In the genomic region with DNA sequence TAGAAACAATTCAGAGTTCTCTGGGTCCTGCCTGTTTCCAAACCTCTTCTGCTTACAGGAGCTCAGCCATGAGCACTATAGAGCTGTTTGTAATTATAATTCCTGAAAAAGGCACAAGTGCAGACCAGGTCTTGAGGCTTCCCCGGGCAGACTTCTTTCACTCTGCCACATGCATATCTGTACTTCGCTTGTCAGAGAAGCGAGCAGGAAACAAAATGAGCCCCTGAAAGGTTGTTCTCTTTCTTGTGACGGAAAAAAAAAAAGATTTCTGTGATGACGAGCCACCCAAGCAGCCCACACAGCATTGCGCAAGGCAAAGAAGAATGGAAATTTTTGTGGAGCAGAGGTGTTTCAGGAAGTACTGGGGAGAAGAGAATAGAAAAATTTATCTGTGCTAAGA, we compare ENCODE assay signal across 23 cellular contexts. TPM values are rescaled to one million over a fixed set of nuclear protein-coding genes. Genes with fewer than 3 reads are reported as not detected.
DNase-seq lines count a peak whose midpoint lies in the region; ATAC-seq, FAIRE-seq and TF ChIP-seq lines count a peak whose summit lies in the region.
"Had no signal": no experiment of that assay in that cellular context is flagged by ENCODE, and none has a peak within 500 bp of the region (broad histone marks: within the 10 kb centered on the region; RNA-seq: fewer than 3 reads in every experiment).

No MANE protein-coding gene starts in this region.

- H3K36me3 ChIP-seq in cardiac muscle cell (no peaks in the 10 kb centered on the region), left ventricle myocardium inferior (no peaks in the 10 kb centered on the region), hepatocyte (replicated peaks; ENCODE audit: insufficient read depth, low read depth) (no peaks in the 10 kb centered on the region)
- H3K36me3 ChIP-seq in CD8-positive, alpha-beta T cell (ENCODE audit: insufficient read depth, low read length) = no peaks in the 10 kb centered on the region
- H3K36me3 ChIP-seq: gastroesophageal sphincter, SJSA1 had no signal

- WGBS in hepatocyte (ENCODE audit: low lambda C conversion rate, missing lambda C conversion rate) = 48% methylated on average over 6 of the region's 6 CpGs

- H4K20me1 ChIP-seq in hepatocyte (ENCODE audit: insufficient read depth, poor library complexity, severe bottlenecking) = no peaks in the 10 kb centered on the region

- peak overlapping the region; percentile 47 for H3K4me2 ChIP-seq in hepatocyte

- no peaks in the 10 kb centered on the region for H3K9me2 ChIP-seq in hepatocyte (replicated peaks; ENCODE audit: insufficient read depth)

- H3K27ac ChIP-seq in cardiac muscle cell = peak overlapping the region; percentile 91
- H3K27ac ChIP-seq in left ventricle myocardium inferior (replicated peaks) = no peak overlapping the region
- peak overlapping the region; percentile 36 for H3K27ac ChIP-seq in hepatocyte
- H3K27ac ChIP-seq in CD8-positive, alpha-beta T cell (ENCODE audit: low read depth, low read length) = no peak overlapping the region
- H3K27ac ChIP-seq: gastroesophageal sphincter, SJSA1 had no signal

- no peaks in the 10 kb centered on the region for H3K9me3 Mint-ChIP-seq in activated naive CD4-positive, alpha-beta T cell treated with anti-CD3 and anti-CD28 coated beads, Interleukin-2, amount 50 U/mL, for 72 hours
- H3K9me3 Mint-ChIP-seq in CD8-positive, alpha-beta T cell = no peaks in the 10 kb centered on the region
- H3K9me3 Mint-ChIP-seq: activated CD4-positive, alpha-beta T cell treated with anti-CD3 and anti-CD28 coated beads, Interleukin-2, amount 10 ng/mL, durations not matched to agents 7 days and 5 days; activated naive CD8-positive, alpha-beta T cell treated with anti-CD3 and anti-CD28 coated beads, Interleukin-2, amount 50 U/mL, for 24 hours; H9; memory B cell had no signal

- peaks cover 36% of the 10 kb centered on the region for H3K4me1 ChIP-seq in cardiac muscle cell (ENCODE audit: low read depth)
- no peaks in the 10 kb centered on the region for H3K4me1 ChIP-seq in left ventricle myocardium inferior
- peaks cover 11% of the 10 kb centered on the region for H3K4me1 ChIP-seq in hepatocyte (ENCODE audit: insufficient read depth)
- H3K4me1 ChIP-seq in CD8-positive, alpha-beta T cell (ENCODE audit: insufficient read depth, low read length) = no peaks in the 10 kb centered on the region
- H3K4me1 ChIP-seq: gastroesophageal sphincter, SJSA1 had no signal

- intact Hi-C loops in left ventricle myocardium inferior (cut with micrococcal nuclease) = no loop called here
- intact Hi-C loops in CD8-positive, alpha-beta T cell (cut with DNase I, micrococcal nuclease) = no loop called here

- CTCF ChIA-PET in CD8-positive, alpha-beta T cell (lab: Charles Lee) = no interaction called here

- no peak overlapping the region for H3K27ac Mint-ChIP-seq in activated naive CD4-positive, alpha-beta T cell treated with anti-CD3 and anti-CD28 coated beads, Interleukin-2, amount 50 U/mL, for 72 hours
- H3K27ac Mint-ChIP-seq in CD8-positive, alpha-beta T cell = no peak overlapping the region
- H3K27ac Mint-ChIP-seq: activated CD4-positive, alpha-beta T cell treated with anti-CD3 and anti-CD28 coated beads, Interleukin-2, amount 10 ng/mL, durations not matched to agents 7 days and 5 days; activated naive CD8-positive, alpha-beta T cell treated with anti-CD3 and anti-CD28 coated beads, Interleukin-2, amount 50 U/mL, for 24 hours; memory B cell had no signal

- no peak overlapping the region for H3K4me3 ChIP-seq in cardiac muscle cell
- no peak overlapping the region for H3K4me3 ChIP-seq in left ventricle myocardium inferior
- no peak overlapping the region for H3K4me3 ChIP-seq in hepatocyte
- H3K4me3 ChIP-seq in CD8-positive, alpha-beta T cell (ENCODE audit: low read depth, low read length) = no peak overlapping the region
- H3K4me3 ChIP-seq: gastroesophageal sphincter, SJSA1 had no signal

- no peak overlapping the region for H3K4me3 Mint-ChIP-seq in CD8-positive, alpha-beta T cell
- H3K4me3 Mint-ChIP-seq: activated CD4-positive, alpha-beta T cell treated with anti-CD3 and anti-CD28 coated beads, Interleukin-2, amount 10 ng/mL, durations not matched to agents 7 days and 5 days; activated naive CD8-positive, alpha-beta T cell treated with anti-CD3 and anti-CD28 coated beads, Interleukin-2, amount 50 U/mL, for 24 hours; H9; memory B cell had no signal

- H3K9me3 ChIP-seq in cardiac muscle cell (ENCODE audit: low read depth) (no peaks in the 10 kb centered on the region), left ventricle myocardium inferior (replicated peaks) (no peaks in the 10 kb centered on the region), hepatocyte (ENCODE audit: low read depth) (no peaks in the 10 kb centered on the region)
- no peaks in the 10 kb centered on the region for H3K9me3 ChIP-seq in CD8-positive, alpha-beta T cell (ENCODE audit: low read length)
- H3K9me3 ChIP-seq: gastroesophageal sphincter, SJSA1 had no signal

- H3K4me1 Mint-ChIP-seq in CD8-positive, alpha-beta T cell (ENCODE audit: low read depth) = peaks cover 5% of the 10 kb centered on the region

- no peak for ATAC-seq in activated naive CD4-positive, alpha-beta T cell treated with anti-CD3 and anti-CD28 coated beads, Interleukin-2, amount 50 U/mL, for 72 hours
- no peak for ATAC-seq in CD8-positive, alpha-beta T cell
- ATAC-seq: activated naive CD8-positive, alpha-beta T cell treated with anti-CD3 and anti-CD28 coated beads, Interleukin-2, amount 50 U/mL, for 24 hours; gastroesophageal sphincter had no signal

- H2AFZ ChIP-seq in hepatocyte = peak overlapping the region; percentile 1

- no peaks in the 10 kb centered on the region for H3K79me2 ChIP-seq in hepatocyte

- peak; percentile 1 to 19 for DNase-seq in cardiac muscle cell (ENCODE audit: low read depth in 1 of 2, low spot score in 1 of 2)
- no peak for DNase-seq in left ventricle myocardium inferior
- peak; percentile 26 for DNase-seq in NCI-H69 (lab: John Stamatoyannopoulos, UW)
- peak; percentile 11 for DNase-seq in hepatocyte (ENCODE audit: low spot score)
- DNase-seq in urothelium cell line (ENCODE audit: low spot score) = peak; percentile 8
- DNase-seq in activated naive CD4-positive, alpha-beta T cell treated with anti-CD3 and anti-CD28 coated beads, Interleukin-2, amount 50 U/mL, for 72 hours (ENCODE audit: low spot score in 2 of 2) = no peak
- DNase-seq in HuH-7.5 (ENCODE audit: low spot score) = no peak
- DNase-seq in CD8-positive, alpha-beta T cell = no peak
- DNase-seq: activated CD4-positive, alpha-beta T cell treated with anti-CD3 and anti-CD28 coated beads, Interleukin-2, amount 10 ng/mL, durations not matched to agents 7 days and 5 days; activated naive CD8-positive, alpha-beta T cell treated with anti-CD3 and anti-CD28 coated beads, Interleukin-2, amount 50 U/mL, for 24 hours; activated T-cell treated with anti-CD3 and anti-CD28 coated beads, Interleukin-2, amount 50 U/mL, for 1 hour; CD4-positive, CD25-positive, alpha-beta regulatory T cell; H9; KG1; NCI-H1436 treated with DMSO at 0.1 percent for 48 hours; small intestine; T-helper 9 cell had no signal

- no peaks in the 10 kb centered on the region for H3K27me3 Mint-ChIP-seq in CD8-positive, alpha-beta T cell (ENCODE audit: low read depth)
- H3K27me3 Mint-ChIP-seq: activated CD4-positive, alpha-beta T cell treated with anti-CD3 and anti-CD28 coated beads, Interleukin-2, amount 10 ng/mL, durations not matched to agents 7 days and 5 days; activated naive CD8-positive, alpha-beta T cell treated with anti-CD3 and anti-CD28 coated beads, Interleukin-2, amount 50 U/mL, for 24 hours; CD4-positive, CD25-positive, alpha-beta regulatory T cell; memory B cell had no signal

- POLR2A ChIA-PET in CD8-positive, alpha-beta T cell (lab: Charles Lee) = no interaction called here

- TF ChIP-seq CTCF in cardiac muscle cell (IDR thresholded peaks at IDR 0.05; ENCODE audit: low read depth, low read length) = no peak
- TF ChIP-seq CTCF in left ventricle myocardium inferior (IDR thresholded peaks at IDR 0.05; ENCODE audit: borderline replicate concordance) = no peak
- no peak for TF ChIP-seq CTCF in hepatocyte (IDR thresholded peaks at IDR 0.05; ENCODE audit: poor library complexity)
- TF ChIP-seq CTCF in CD8-positive, alpha-beta T cell (IDR thresholded peaks at IDR 0.05) = no peak

- H3K36me3 Mint-ChIP-seq in activated naive CD4-positive, alpha-beta T cell treated with anti-CD3 and anti-CD28 coated beads, Interleukin-2, amount 50 U/mL, for 72 hours = no peaks in the 10 kb centered on the region
- H3K36me3 Mint-ChIP-seq in CD8-positive, alpha-beta T cell = no peaks in the 10 kb centered on the region
- H3K36me3 Mint-ChIP-seq: CD4-positive, CD25-positive, alpha-beta regulatory T cell; memory B cell had no signal

- H3K27me3 ChIP-seq in cardiac muscle cell = no peaks in the 10 kb centered on the region
- no peaks in the 10 kb centered on the region for H3K27me3 ChIP-seq in left ventricle myocardium inferior (ENCODE audit: low read depth)
- no peaks in the 10 kb centered on the region for H3K27me3 ChIP-seq in hepatocyte
- no peaks in the 10 kb centered on the region for H3K27me3 ChIP-seq in CD8-positive, alpha-beta T cell (ENCODE audit: insufficient read depth, low read length)
- H3K27me3 ChIP-seq: SJSA1 had no signal

- FAIRE-seq in urothelium cell line (lab: Jason Lieb, UNC) = no peak
- FAIRE-seq: small intestine had no signal

RNA-seq across cellular contexts. Expression of gene LINC00305, which starts 53.9 kb away (rescaled TPM):
- 0.21 TPM in 1 of 2 replicates, not detected in the other for total RNA-seq in cardiac muscle cell
- polyA plus RNA-seq in cardiac muscle cell = 0.20 and 2.3 TPM in 2 replicates
- not detected for total RNA-seq in left ventricle myocardium inferior
- 0.30 and 0.32 TPM in 2 replicates for total RNA-seq in hepatocyte
- 1.5 and 1.9 TPM in 2 replicates for polyA plus RNA-seq in hepatocyte
- total RNA-seq in activated naive CD4-positive, alpha-beta T cell treated with anti-CD3 and anti-CD28 coated beads, Interleukin-2, amount 50 U/mL, for 72 hours = not detected
- not detected for total RNA-seq in CD8-positive, alpha-beta T cell
- total RNA-seq: A172; activated CD4-positive, alpha-beta T cell treated with anti-CD3 and anti-CD28 coated beads, Interleukin-2, amount 10 ng/mL, durations not matched to agents 7 days and 5 days; CD4-positive, CD25-positive, alpha-beta regulatory T cell; chondrocyte; Daoy; gastroesophageal sphincter; H9; SJSA1 had no signal
- polyA plus RNA-seq: CD4-positive, CD25-positive, alpha-beta regulatory T cell; small intestine had no signal

Comparison
In these comparisons a context has a peak if more than half of its experiments do, and no peak if none do; other contexts are left out.
1. DNase-seq: peak in cardiac muscle cell (2 of 2), NCI-H69 (single experiment), hepatocyte (single experiment) and urothelium cell line (single experiment); none in left ventricle myocardium inferior (single experiment), activated naive CD4-positive, alpha-beta T cell treated with anti-CD3 and anti-CD28 coated beads, Interleukin-2, amount 50 U/mL, for 72 hours (0 of 2), HuH-7.5 (single experiment) and CD8-positive, alpha-beta T cell (0 of 7).
2. H3K27ac ChIP-seq: peak in cardiac muscle cell (single experiment) and hepatocyte (single experiment); none in left ventricle myocardium inferior (single experiment) and CD8-positive, alpha-beta T cell (single experiment).